24 cellular contexts compared by ENCODE assay signal in genomic region chr1:193189442-193190095, GRCh38. TPM values are rescaled to one million over a fixed set of nuclear protein-coding genes. Genes with fewer than 3 reads are reported as not detected.
A peak's percentile ranks its signal among the peaks of the same experiment; 100 is the strongest.
DNase-seq lines count a peak whose midpoint lies in the region; ATAC-seq, FAIRE-seq and TF ChIP-seq lines count a peak whose summit lies in the region.
"Had no signal": no experiment of that assay in that cellular context is flagged by ENCODE, and none has a peak within 500 bp of the region (broad histone marks: within the 10 kb centered on the region; RNA-seq: fewer than 3 reads in every experiment).

No MANE protein-coding gene starts in this region.

- no peak overlapping the region for H3K9ac ChIP-seq in HepG2 (ENCODE audit: insufficient read depth, low read depth, low read length)
- H3K9ac ChIP-seq: parathyroid adenoma had no signal

- no peaks in the 10 kb centered on the region for H3K27me3 Mint-ChIP-seq in MCF 10A (ENCODE audit: insufficient read depth, unreplicated experiment)
- H3K27me3 Mint-ChIP-seq: naive B cell had no signal

- 98% methylated on average over 3 of the region's 3 CpGs for WGBS in HepG2 (ENCODE audit: low lambda C conversion rate)
- 87 to 88% methylated on average over 3 of the region's 3 CpGs for WGBS in pancreas, 2 donors

- H3K27ac ChIP-seq in breast epithelium = no peak overlapping the region
- no peak overlapping the region for H3K27ac ChIP-seq in HepG2 (ENCODE audit: extremely low read length, insufficient read depth, low read length)
- H3K27ac ChIP-seq in pancreas = no peak overlapping the region
- H3K27ac ChIP-seq: parathyroid adenoma, SJCRH30, skin epidermis, WERI-Rb-1 had no signal

- peak overlapping the region; percentile 13 for H3K27ac Mint-ChIP-seq in MCF 10A (ENCODE audit: low read depth, unreplicated experiment)
- H3K27ac Mint-ChIP-seq: T-helper 1 cell treated with Interleukin-12 subunit alpha and Interleukin-12 subunit beta and Interleukin-4 antibody, amounts not matched to agents 30 μg/mL and 1 μg/mL, for 36 hours had no signal

- CTCF ChIA-PET in MCF 10A (lab: Yijun Ruan, JAX) = interaction anchor here (0.6 to 3.1 kb wide), 10 partner anchors 9 to 491 kb away, joined by 3 to 15 read pairs (median 3); no protein-coding TSS in a partner anchor
- CTCF ChIA-PET in HepG2 (lab: Yijun Ruan, JAX; ENCODE audit: low intra/inter-chr PET ratio, low total read pairs) = no interaction called here

- no peak for TF ChIP-seq EP300 in HepG2 (IDR thresholded peaks at IDR 0.05; ENCODE audit: low read depth in 2 of 2, low read length in 2 of 2)
- TF ChIP-seq EP300 in HepG2 (CRISPR knock-in tag; IDR thresholded peaks at IDR 0.05; ENCODE audit: borderline replicate concordance) = no peak

- H3K9me3 ChIP-seq in breast epithelium = peaks cover 0 to 6% of the 10 kb centered on the region in 2 donors
- peaks cover 10% of the 10 kb centered on the region for H3K9me3 ChIP-seq in HepG2 (ENCODE audit: low read length)
- H3K9me3 ChIP-seq in pancreas = no peaks in the 10 kb centered on the region
- H3K9me3 ChIP-seq: SJCRH30 had no signal

- H3K27me3 ChIP-seq in breast epithelium (no peaks in the 10 kb centered on the region), bronchial epithelial cell (ENCODE audit: control insufficient read depth, insufficient read depth, low read length) (no peaks in the 10 kb centered on the region), HepG2 (ENCODE audit: control insufficient read depth in 1 of 2, insufficient read depth in 2 of 2, low read length in 2 of 2) (no peaks in the 10 kb centered on the region), pancreas (no peaks in the 10 kb centered on the region)
- H3K27me3 ChIP-seq: SJCRH30 had no signal

- TF ChIP-seq POLR2A in breast epithelium (IDR thresholded peaks at IDR 0.05) (no peak), HepG2 (IDR thresholded peaks at IDR 0.05; ENCODE audit: insufficient read depth in 1 of 2, low read depth in 2 of 2, low read length in 2 of 2) (no peak)

- H3K4me1 Mint-ChIP-seq in MCF 10A (ENCODE audit: insufficient read depth, unreplicated experiment) = peaks cover 31% of the 10 kb centered on the region

- H3K79me2 ChIP-seq in HepG2 (ENCODE audit: insufficient read depth, low read length) = peaks cover 23% of the 10 kb centered on the region

- ATAC-seq in HepG2 (no peak), pancreas (no peak), GM18511 (IDR thresholded peaks at IDR 0.05; ENCODE audit: unreplicated experiment) (no peak)

- H3K36me3 ChIP-seq in breast epithelium (no peaks in the 10 kb centered on the region), bronchial epithelial cell (ENCODE audit: control insufficient read depth, insufficient read depth, low read length) (no peaks in the 10 kb centered on the region), HepG2 (replicated peaks in 1 of 2; ENCODE audit: control insufficient read depth in 1 of 2, insufficient read depth in 2 of 2, low read length in 2 of 2) (peaks cover 0 to 7% of the 10 kb centered on the region in 2 experiments; a peak in 2 of 5 replicates), pancreas (no peaks in the 10 kb centered on the region)
- H3K36me3 ChIP-seq: SJCRH30, WERI-Rb-1 had no signal

- POLR2A ChIA-PET in MCF 10A (lab: Yijun Ruan, JAX) (interaction anchor here (0.6 to 3.1 kb wide), 3 partner anchors 9 to 1459 kb away, joined by 3 to 9 read pairs (median 3); partner anchors contain the start of gene UCHL5), HepG2 (lab: Yijun Ruan, JAX) (no interaction called here)

- no peak overlapping the region for H2AFZ ChIP-seq in HepG2 (ENCODE audit: low read length)
- H2AFZ ChIP-seq: parathyroid adenoma had no signal

- H3K36me3 Mint-ChIP-seq in MCF 10A (ENCODE audit: insufficient read depth, unreplicated experiment) = no peaks in the 10 kb centered on the region

- in situ Hi-C loops in HepG2 (cut with HindIII; ENCODE audit: extremely low pct_ligation_motif_present, low pct_unique_long_range_greater_than_20kb) = no loop called here

- H3K4me2 ChIP-seq in HepG2 (ENCODE audit: low read depth, low read length) = no peak overlapping the region

- TF ChIP-seq CTCF in MCF 10A (IDR thresholded peaks at IDR 0.05; ENCODE audit: unreplicated experiment) (no peak), breast epithelium (IDR thresholded peaks at IDR 0.05) (no peak), bronchial epithelial cell (IDR thresholded peaks at IDR 0.05; ENCODE audit: insufficient read depth, low read length, severe bottlenecking) (no peak), HepG2 (CRISPR knock-in tag; IDR thresholded peaks at IDR 0.05) (no peak), pancreas (IDR thresholded peaks at IDR 0.05) (no peak)

- H3K9me3 Mint-ChIP-seq in MCF 10A (ENCODE audit: unreplicated experiment) = no peaks in the 10 kb centered on the region
- H3K9me3 Mint-ChIP-seq: immature natural killer cell had no signal

- no peak for TF ChIP-seq RAD21 in HepG2 (CRISPR knock-in tag; IDR thresholded peaks at IDR 0.05)

- H3K4me1 ChIP-seq in breast epithelium (no peaks in the 10 kb centered on the region), HepG2 (ENCODE audit: insufficient read depth, low read length) (peaks cover 38% of the 10 kb centered on the region), pancreas (peaks cover 9 to 31% (median 14%) of the 10 kb centered on the region in 3 donors)
- H3K4me1 ChIP-seq: parathyroid adenoma had no signal

- no peak overlapping the region for H3K4me3 Mint-ChIP-seq in MCF 10A (ENCODE audit: unreplicated experiment)
- H3K4me3 Mint-ChIP-seq: immature natural killer cell; T-helper 1 cell treated with Interleukin-12 subunit alpha and Interleukin-12 subunit beta and Interleukin-4 antibody, amounts not matched to agents 30 μg/mL and 1 μg/mL, for 36 hours had no signal

- BruUV-seq in MCF 10A (replicated peaks; lab: Mats Ljungman, UMichigan) (no TSS peak), HepG2 (replicated peaks; lab: Mats Ljungman, UMichigan) (no TSS peak)

- no peaks in the 10 kb centered on the region for H4K20me1 ChIP-seq in HepG2 (ENCODE audit: insufficient read depth, low read length)

- no peak overlapping the region for H3K4me3 ChIP-seq in breast epithelium
- H3K4me3 ChIP-seq in bronchial epithelial cell (ENCODE audit: low read depth, low read length) = no peak overlapping the region
- H3K4me3 ChIP-seq in HepG2 (replicated peaks in 1 of 3; ENCODE audit: insufficient read depth in 1 of 3, low read depth in 2 of 3, low read length in 3 of 3) = no peak overlapping the region
- no peak overlapping the region for H3K4me3 ChIP-seq in pancreas
- H3K4me3 ChIP-seq: SJCRH30, skin epidermis had no signal

- intact Hi-C loops in MCF 10A (cut with micrococcal nuclease) (no loop called here), breast epithelium (cut with DNase I; ENCODE audit: low total_unique reads) (no loop called here), HepG2 (cut with micrococcal nuclease; ENCODE audit: unreplicated experiment) (loop anchor here (10.0 kb wide), 1 partner anchor 155 kb away; no protein-coding TSS in a partner anchor), pancreas (cut with DNase I) (no loop called here)

- FAIRE-seq in bronchial epithelial cell (lab: Jason Lieb, UNC) (no peak), HepG2 (lab: Jason Lieb, UNC) (no peak), pancreas (lab: Jason Lieb, UNC) (no peak)

- DNase-seq in MCF 10A (ENCODE audit: unreplicated experiment) = no peak
- DNase-seq in breast epithelium (ENCODE audit: low spot score in 2 of 2) = no peak
- DNase-seq in bronchial epithelial cell (ENCODE audit: low read depth) = peak; percentile 21
- DNase-seq in medulla oblongata (ENCODE audit: extremely low spot score) = peak; percentile 12
- no peak for DNase-seq in HepG2 (ENCODE audit: low spot score)
- DNase-seq in pancreas = no peak
- no peak for DNase-seq in 8988T
- DNase-seq: activated CD4-positive, alpha-beta T cell treated with anti-CD3 and anti-CD28 coated beads, Interleukin-2, amount 50 U/mL, for 4 hours; activated naive CD4-positive, alpha-beta T cell; activated T-cell treated with anti-CD3 and anti-CD28 coated beads for 4 hours; amygdala; cerebellar nuclear complex; effector memory CD4-positive, alpha-beta T cell; immature natural killer cell; naive B cell; NCI-H774; SJCRH30; stimulated activated CD4-positive, alpha-beta T cell treated with anti-CD3 and anti-CD28 coated beads, Interleukin-4, amount 100 ng/mL, for 24 hours; WERI-Rb-1 had no signal

TF ChIP-seq in HepG2, 621 proteins besides CTCF, POLR2A, EP300 and RAD21 (continues in another document):
- TF ChIP-seq NCOA5 (CRISPR knock-in tag; IDR thresholded peaks at IDR 0.05) = no peak
- no peak for TF ChIP-seq SP4 (CRISPR knock-in tag; IDR thresholded peaks at IDR 0.05)
- no peak for TF ChIP-seq RELA (CRISPR knock-in tag; IDR thresholded peaks at IDR 0.05)
- no peak for TF ChIP-seq ARNT2 (CRISPR knock-in tag; IDR thresholded peaks at IDR 0.05; ENCODE audit: low read depth)
- TF ChIP-seq RBM22 (optimal IDR thresholded peaks at IDR 0.05; ENCODE audit: low read length) = no peak
- no peak for TF ChIP-seq KLF16 (CRISPR knock-in tag; IDR thresholded peaks at IDR 0.05)

RNA-seq across cellular contexts. Expression of gene B3GALT2, which starts 3.2 kb away (rescaled TPM):
- total RNA-seq in MCF 10A (2022) = not detected in 2 replicates
- total RNA-seq in breast epithelium = under 1 TPM; 0.29 to 0.33 (median 0.32) TPM
- total RNA-seq in bronchial epithelial cell = not detected in 2 replicates
- not detected in 2 replicates for total RNA-seq in HepG2 (2016; rRNA removed; fragmentation: Illumina TruSeq; extraction: Trizol)
- total RNA-seq in HepG2 (2016; cell fraction: cytosol; rRNA removed; fragmentation: Illumina TruSeq; extraction: Trizol; ENCODE audit: low read depth) = not detected in 2 replicates
- total RNA-seq in HepG2 (2016; cell fraction: insoluble cytoplasmic fraction; rRNA removed; fragmentation: Illumina TruSeq; extraction: Trizol) = not detected in 2 replicates
- not detected in 2 replicates for total RNA-seq in HepG2 (2016; cell fraction: membrane; rRNA removed; fragmentation: Illumina TruSeq; extraction: Trizol)
- total RNA-seq in HepG2 (2016; cell fraction: nucleus; rRNA removed; fragmentation: Illumina TruSeq; extraction: Trizol) = not detected in 2 replicates
- not detected in 2 replicates for polyA plus RNA-seq in HepG2 (2011; rRNA removed)
- not detected in 2 replicates for polyA plus RNA-seq in HepG2 (2011; cell fraction: cytosol; rRNA removed)
- polyA plus RNA-seq in HepG2 (2011; cell fraction: nucleus; rRNA removed) = not detected in 2 replicates
- polyA plus RNA-seq in HepG2 (2012) = not detected in 2 replicates
- not detected in 2 replicates for polyA plus RNA-seq in HepG2 (2016; cell fraction: cytosol; fragmentation: Illumina TruSeq; extraction: Trizol; ENCODE audit: low read depth)
- not detected in 2 replicates for polyA plus RNA-seq in HepG2 (2016; cell fraction: insoluble cytoplasmic fraction; fragmentation: Illumina TruSeq; extraction: Trizol; ENCODE audit: low read depth)
- not detected in 2 replicates for polyA plus RNA-seq in HepG2 (2016; cell fraction: membrane; fragmentation: Illumina TruSeq; extraction: Trizol; ENCODE audit: low read depth)
- polyA plus RNA-seq in HepG2 (2016; cell fraction: nucleus; fragmentation: Illumina TruSeq; extraction: Trizol; ENCODE audit: insufficient read depth, low read depth) = not detected in 2 replicates
- not detected in 2 replicates for polyA minus RNA-seq in HepG2 (2011; rRNA and poly(A)+ RNA removed; ENCODE audit: low replicate concordance)
- polyA minus RNA-seq in HepG2 (2011; cell fraction: cytosol; rRNA and poly(A)+ RNA removed) = not detected in 2 replicates
- polyA minus RNA-seq in HepG2 (2011; cell fraction: nucleus; rRNA and poly(A)+ RNA removed) = not detected in 2 replicates
- total RNA-seq in pancreas = under 1 TPM; 0.20 to 0.76 (median 0.34) TPM
- under 1 TPM; 0.27 to 0.99 TPM for polyA plus RNA-seq in pancreas
- total RNA-seq: HT-29 had no signal

Comparison
In these comparisons a context has a peak if more than half of its experiments do, and no peak if none do; other contexts are left out.
1. DNase-seq: peak in bronchial epithelial cell (single experiment) and medulla oblongata (single experiment); none in MCF 10A (single experiment), breast epithelium (0 of 2), HepG2 (single experiment), pancreas (0 of 6) and 8988T (single experiment).